Comparison of ENCODE assay signal across 8 cellular contexts in genomic region chr9:4792054-4792571, GRCh38. TPM values are rescaled to one million over a fixed set of nuclear protein-coding genes. Genes with fewer than 3 reads are reported as not detected.
DNase-seq lines count a peak whose midpoint lies in the region; ATAC-seq and TF ChIP-seq lines count a peak whose summit lies in the region.

No MANE protein-coding gene starts in this region.

- intact Hi-C loops in activated B cell treated with CpG ODN at 0.5 μM for 24 hours (cut with micrococcal nuclease) (loop anchor here (1.0 to 10.0 kb wide), 11 partner anchors 29 to 1965 kb away; partner anchors contain the start of genes AK3, CDC37L1, KDM4C and RFX3), left cardiac atrium (cut with DNase I) (loop anchor here in 1 of 2 donors (10.0 kb wide), 1 partner anchor 193 kb away; the partner anchor contains the start of gene JAK2)

- H3K9me3 Mint-ChIP-seq in activated CD8-positive, alpha-beta memory T cell treated with anti-CD3 and anti-CD28 coated beads, Interleukin-2, amount 10 ng/mL, durations not matched to agents 7 days and 5 days (ENCODE audit: low read depth): no peaks in the 10 kb centered on the region
- no peaks in the 10 kb centered on the region for H3K9me3 Mint-ChIP-seq in activated B cell treated with CpG ODN at 0.5 μM for 24 hours

- peak; percentile 38 for ATAC-seq in activated CD8-positive, alpha-beta memory T cell treated with anti-CD3 and anti-CD28 coated beads, Interleukin-2, amount 10 ng/mL, durations not matched to agents 7 days and 5 days
- ATAC-seq in HG03135 (IDR thresholded peaks at IDR 0.05; ENCODE audit: unreplicated experiment): peak; percentile 35
- ATAC-seq in activated B cell treated with CpG ODN at 0.5 μM for 24 hours (ENCODE audit: low read depth): peak; percentile 15
- ATAC-seq in left cardiac atrium: peak; percentile 4 to 55

- in situ Hi-C loops in ACHN (cut with HindIII; ENCODE audit: low pct_ligation_motif_present, low pct_unique_long_range_greater_than_20kb, low sequenced_read_pairs): no loop called here

- CTCF ChIA-PET in activated CD8-positive, alpha-beta memory T cell treated with anti-CD3 and anti-CD28 coated beads, Interleukin-2, amount 10 ng/mL, durations not matched to agents 7 days and 5 days (lab: Charles Lee): interaction anchor here (0.9 to 3.0 kb wide), 6 partner anchors 30 to 196 kb away, joined by 4 to 14 read pairs (median 8); partner anchors contain the start of gene JAK2
- CTCF ChIA-PET in activated B cell treated with CpG ODN at 0.5 μM for 24 hours (lab: Charles Lee): interaction anchor here (1.5 to 2.7 kb wide), 4 partner anchors 29 to 647 kb away, joined by 3 to 11 read pairs (median 7); no protein-coding TSS in a partner anchor

- H3K4me1 Mint-ChIP-seq in activated CD8-positive, alpha-beta memory T cell treated with anti-CD3 and anti-CD28 coated beads, Interleukin-2, amount 10 ng/mL, durations not matched to agents 7 days and 5 days: peaks cover 32% of the 10 kb centered on the region
- peaks cover 33% of the 10 kb centered on the region for H3K4me1 Mint-ChIP-seq in activated B cell treated with CpG ODN at 0.5 μM for 24 hours

- DNase-seq in activated CD8-positive, alpha-beta memory T cell treated with anti-CD3 and anti-CD28 coated beads, Interleukin-2, amount 10 ng/mL, durations not matched to agents 7 days and 5 days: no peak
- no peak for DNase-seq in activated CD8-positive, alpha-beta memory T cell treated with anti-CD3 and anti-CD28 coated beads, Interleukin-2, amount 50 U/mL, for 4 hours
- DNase-seq in activated B cell treated with CpG ODN at 0.5 μM for 24 hours: no peak
- no peak for DNase-seq in left cardiac atrium
- no peak for DNase-seq in NAMALWA (ENCODE audit: low spot score)
- no peak for DNase-seq in ACHN

- peaks cover 4% of the 10 kb centered on the region for H3K36me3 Mint-ChIP-seq in activated CD8-positive, alpha-beta memory T cell treated with anti-CD3 and anti-CD28 coated beads, Interleukin-2, amount 10 ng/mL, durations not matched to agents 7 days and 5 days
- H3K36me3 Mint-ChIP-seq in activated B cell treated with CpG ODN at 0.5 μM for 24 hours (ENCODE audit: low read depth): peaks cover 3% of the 10 kb centered on the region

- TF ChIP-seq CTCF in activated B cell treated with CpG ODN at 0.5 μM for 24 hours (IDR thresholded peaks at IDR 0.05): no peak

- H3K27ac ChIP-seq in skin epidermis: peak overlapping the region in 10 of 21 experiments; percentile 1 to 85 (median 28)

- peak overlapping the region; percentile 96 for H3K4me3 Mint-ChIP-seq in activated CD8-positive, alpha-beta memory T cell treated with anti-CD3 and anti-CD28 coated beads, Interleukin-2, amount 10 ng/mL, durations not matched to agents 7 days and 5 days
- peak overlapping the region; percentile 97 for H3K4me3 Mint-ChIP-seq in activated B cell treated with CpG ODN at 0.5 μM for 24 hours

- peak overlapping the region; percentile 76 to 95 (median 91) for H3K4me3 ChIP-seq in skin epidermis

- peak overlapping the region; percentile 58 for H3K27ac Mint-ChIP-seq in activated CD8-positive, alpha-beta memory T cell treated with anti-CD3 and anti-CD28 coated beads, Interleukin-2, amount 10 ng/mL, durations not matched to agents 7 days and 5 days
- H3K27ac Mint-ChIP-seq in activated B cell treated with CpG ODN at 0.5 μM for 24 hours: peak overlapping the region; percentile 73

- no peaks in the 10 kb centered on the region for H3K27me3 Mint-ChIP-seq in activated CD8-positive, alpha-beta memory T cell treated with anti-CD3 and anti-CD28 coated beads, Interleukin-2, amount 10 ng/mL, durations not matched to agents 7 days and 5 days
- H3K27me3 Mint-ChIP-seq in activated B cell treated with CpG ODN at 0.5 μM for 24 hours: peaks cover 3% of the 10 kb centered on the region

- POLR2A ChIA-PET in activated B cell treated with CpG ODN at 0.5 μM for 24 hours (lab: Charles Lee): interaction anchor here (0.6 to 3.5 kb wide), 13 partner anchors 8 to 1889 kb away, joined by 3 to 23 read pairs (median 4); partner anchors contain the start of genes AK3, CDC37L1, JAK2 and PLGRKT

RNA-seq across cellular contexts. Expression of gene RCL1, which starts 0.6 kb away (rescaled TPM):
- total RNA-seq in activated CD8-positive, alpha-beta memory T cell treated with anti-CD3 and anti-CD28 coated beads, Interleukin-2, amount 10 ng/mL, durations not matched to agents 7 days and 5 days: 10 to 100 TPM; 14.3 to 20.2 TPM
- total RNA-seq in activated B cell treated with CpG ODN at 0.5 μM for 24 hours (23.9 and 26.0 TPM in 2 replicates), left cardiac atrium (10 to 100 TPM in 1 of 2 donors, 1 to 10 TPM in 1; 6.0 to 10.1 TPM)

RNA-seq across cellular contexts. Expression of gene AK3, which starts 51.1 kb away (rescaled TPM):
- total RNA-seq in activated CD8-positive, alpha-beta memory T cell treated with anti-CD3 and anti-CD28 coated beads, Interleukin-2, amount 10 ng/mL, durations not matched to agents 7 days and 5 days: 10 to 100 TPM; 35.6 to 35.8 TPM
- total RNA-seq in activated B cell treated with CpG ODN at 0.5 μM for 24 hours (14.5 and 16.9 TPM in 2 replicates), left cardiac atrium (10 to 100 TPM; 91.1 to 98.8 TPM)
